Comparison of ENCODE assay signal across 16 cellular contexts in the genomic region with DNA sequence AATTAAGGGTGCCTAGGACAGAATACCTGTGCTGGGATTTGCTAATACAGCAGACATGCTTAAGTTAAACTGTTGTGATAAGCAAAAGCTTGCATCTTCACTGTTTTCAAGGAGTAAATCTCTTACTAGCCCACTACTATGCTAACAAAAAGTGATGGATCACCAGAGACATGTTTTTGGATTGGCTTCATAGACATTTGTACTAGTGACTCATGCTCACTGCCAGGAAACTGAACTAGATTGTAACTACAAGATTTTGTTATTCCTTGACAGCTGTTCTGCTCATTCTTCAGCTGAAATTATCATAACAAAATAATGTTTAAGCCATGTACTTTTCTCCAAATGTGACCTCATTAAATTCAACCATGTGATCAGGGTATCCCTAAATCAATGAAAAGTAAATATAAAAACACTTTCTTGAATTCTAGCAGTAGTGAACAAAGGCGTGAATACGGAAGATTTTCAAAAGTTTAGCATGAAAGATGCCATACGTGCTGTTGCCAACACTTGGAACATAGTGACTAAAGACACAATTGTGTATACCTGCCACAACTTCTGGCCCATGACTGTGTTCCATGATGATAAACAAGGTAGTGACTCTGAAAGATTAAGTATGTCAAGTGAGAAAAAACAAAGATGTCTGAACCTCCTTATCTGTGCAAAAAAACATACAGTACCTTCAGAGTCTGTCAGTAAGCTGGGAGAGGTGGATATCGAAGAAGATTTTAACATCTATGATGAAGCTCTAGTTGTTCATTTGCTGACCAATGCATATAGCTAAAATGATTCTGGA.
A peak's percentile ranks its signal among the peaks of the same experiment; 100 is the strongest.
DNase-seq lines count a peak whose midpoint lies in the region; ATAC-seq, FAIRE-seq and TF ChIP-seq lines count a peak whose summit lies in the region.
"Had no signal": no experiment of that assay in that cellular context is flagged by ENCODE, and none has a peak within 500 bp of the region (broad histone marks: within the 10 kb centered on the region; RNA-seq: fewer than 3 reads in every experiment).

No MANE protein-coding gene starts in this region.

- H3K27me3 ChIP-seq in lung (ENCODE audit: control insufficient read depth, insufficient read depth) = no peaks in the 10 kb centered on the region
- H3K27me3 ChIP-seq: transverse colon had no signal

- 84 to 89% methylated on average over 4 of the region's 4 CpGs for WGBS in lung, 2 donors

- DNase-seq in A172 (ENCODE audit: low spot score) = peak; percentile 38
- peak; percentile 46 to 75 for DNase-seq in NCI-H446 (lab: John Stamatoyannopoulos, UW)
- DNase-seq in lung (ENCODE audit: low spot score) = no peak
- DNase-seq in NCI-H2107 (lab: John Stamatoyannopoulos, UW) = no peak
- no peak for DNase-seq in T-helper 2 cell
- DNase-seq in activated T-cell treated with anti-CD3 and anti-CD28 coated beads, Interleukin-2, amount 50 U/mL, for 1 hour = no peak
- DNase-seq: activated CD4-positive, alpha-beta memory T cell treated with anti-CD3 and anti-CD28 coated beads, Interleukin-2, amount 10 ng/mL, durations not matched to agents 7 days and 5 days; activated effector memory CD4-positive, alpha-beta T cell treated with Interleukin-2 at 50 U/mL for 16 hours; cerebellar nuclear complex; foreskin melanocyte; islet precursor cell; stimulated activated CD4-positive, alpha-beta T cell treated with anti-CD3 and anti-CD28 coated beads, Interleukin-12 subunit alpha, Interleukin-12 subunit beta, amount 100 ng/mL, for 4 hours; transverse colon had no signal

- FAIRE-seq in endometrium (lab: Jason Lieb, UNC) = peak; percentile 97
- FAIRE-seq: A204.1 had no signal

- H3K27ac ChIP-seq in lung (ENCODE audit: low read depth in 1 of 2, low read length in 1 of 2) = no peak overlapping the region
- H3K27ac ChIP-seq: transverse colon had no signal

- ATAC-seq in lung (ENCODE audit: insufficient read depth, low FRiP score) (peak; percentile 81), HG02642 (IDR thresholded peaks at IDR 0.05; ENCODE audit: poor library complexity, unreplicated experiment) (no peak)

- no peak overlapping the region for H3K4me3 ChIP-seq in lung
- H3K4me3 ChIP-seq: transverse colon had no signal

- H3K9me3 ChIP-seq in lung (ENCODE audit: control insufficient read depth in 2 of 2, insufficient read depth in 1 of 2, low read length in 1 of 2) = peaks cover 0 to 3% of the 10 kb centered on the region in 2 donors
- H3K9me3 ChIP-seq: transverse colon had no signal

- no peak for TF ChIP-seq CTCF in lung (IDR thresholded peaks at IDR 0.05; ENCODE audit: control extremely low read depth, extremely low read depth)

- H3K4me1 ChIP-seq in lung (ENCODE audit: control insufficient read depth in 2 of 2, insufficient read depth in 2 of 2, low read length in 2 of 2) = no peaks in the 10 kb centered on the region
- H3K4me1 ChIP-seq: transverse colon had no signal

- no peaks in the 10 kb centered on the region for H3K36me3 ChIP-seq in lung (ENCODE audit: control insufficient read depth in 2 of 2, insufficient read depth in 2 of 2, low read length in 2 of 2)
- H3K36me3 ChIP-seq: transverse colon had no signal

Comparison
In these comparisons a context has a peak if more than half of its experiments do, and no peak if none do; other contexts are left out.
1. DNase-seq: peak in A172 (single experiment) and NCI-H446 (2 of 2); none in lung (single experiment), NCI-H2107 (single experiment), T-helper 2 cell (0 of 5) and activated T-cell treated with anti-CD3 and anti-CD28 coated beads, Interleukin-2, amount 50 U/mL, for 1 hour (single experiment).